ENCODE assay signal across 15 cellular contexts in genomic region chr2:46252891-46253659, GRCh38. TPM values are rescaled to one million over a fixed set of nuclear protein-coding genes. Genes with fewer than 3 reads are reported as not detected.
DNase-seq lines count a peak whose midpoint lies in the region; ATAC-seq and TF ChIP-seq lines count a peak whose summit lies in the region.
"Had no signal": no experiment of that assay in that cellular context is flagged by ENCODE, and none has a peak within 500 bp of the region (broad histone marks: within the 10 kb centered on the region; RNA-seq: fewer than 3 reads in every experiment).

No MANE protein-coding gene starts in this region.

- H3K4me3 ChIP-seq in tibial artery (no peak overlapping the region), mucosa of descending colon (no peak overlapping the region)
- H3K4me3 ChIP-seq: dorsolateral prefrontal cortex, neural progenitor cell had no signal

- H3K36me3 ChIP-seq in tibial artery (no peaks in the 10 kb centered on the region), mucosa of descending colon (ENCODE audit: low read depth) (no peaks in the 10 kb centered on the region)
- H3K36me3 ChIP-seq: neural progenitor cell had no signal

- H3K9me3 ChIP-seq in tibial artery (no peaks in the 10 kb centered on the region), mucosa of descending colon (no peaks in the 10 kb centered on the region)

- no peaks in the 10 kb centered on the region for H3K27me3 ChIP-seq in tibial artery
- H3K27me3 ChIP-seq: dorsolateral prefrontal cortex, neural progenitor cell had no signal

- no peak overlapping the region for H3K27ac ChIP-seq in tibial artery
- H3K27ac ChIP-seq: dorsolateral prefrontal cortex, neural progenitor cell had no signal

- TF ChIP-seq CTCF in tibial artery (IDR thresholded peaks at IDR 0.05) (no peak), mucosa of descending colon (IDR thresholded peaks at IDR 0.05) (no peak)

- ATAC-seq in left lobe of liver (peak; percentile 90), mucosa of descending colon (no peak), GM19467 (IDR thresholded peaks at IDR 0.05; ENCODE audit: unreplicated experiment) (no peak)

- H3K4me1 ChIP-seq in tibial artery (peaks cover 0 to 11% (median 0%) of the 10 kb centered on the region in 4 donors), mucosa of descending colon (ENCODE audit: low read depth) (peaks cover 3% of the 10 kb centered on the region)
- H3K4me1 ChIP-seq: neural progenitor cell had no signal

- DNase-seq in ELR (ENCODE audit: low read depth) (peak; percentile 28), NCI-H446 (lab: John Stamatoyannopoulos, UW) (peak; percentile 28 to 59), dermis blood vessel endothelial cell (peak; percentile 57), left lobe of liver (ENCODE audit: low spot score) (peak; percentile 85), HK-2 (ENCODE audit: unreplicated experiment) (no peak), tibial artery (no peak), mucosa of descending colon (no peak)
- DNase-seq: activated B cell treated with CpG ODN at 0.5 μM for 24 hours; NCI-H1930; SHP77 treated with DMSO at 0.1 percent for 48 hours; stimulated activated CD4-positive, alpha-beta T cell treated with anti-CD3 and anti-CD28 coated beads, Interleukin-15, amount 100 ng/mL, for 24 hours; stimulated activated naive CD4-positive, alpha-beta T cell treated with Interleukin-2 at 50 U/mL for 16 hours had no signal

- intact Hi-C loops in tibial artery (cut with DNase I; ENCODE audit: low total_unique reads) (no loop called here), mucosa of descending colon (cut with DNase I, micrococcal nuclease) (no loop called here)

RNA-seq across cellular contexts. Expression of gene EPAS1, which starts 44.1 kb away (rescaled TPM):
- total RNA-seq in dermis blood vessel endothelial cell (283 and 362 TPM in 2 replicates), left lobe of liver (127 TPM), mucosa of descending colon (100 to 1,000 TPM; 126 to 251 (median 150) TPM)

Comparison
In these comparisons a context has a peak if more than half of its experiments do, and no peak if none do; other contexts are left out.
1. DNase-seq: peak in ELR (single experiment), NCI-H446 (2 of 2), dermis blood vessel endothelial cell (single experiment) and left lobe of liver (single experiment); none in HK-2 (single experiment), tibial artery (0 of 2) and mucosa of descending colon (0 of 3).